In genomic region chr17:49716952-49717351, GRCh38 we compare ENCODE assay signal across 16 cellular contexts. TPM values are rescaled to one million over a fixed set of nuclear protein-coding genes. Genes with fewer than 3 reads are reported as not detected.
A peak's percentile ranks its signal among the peaks of the same experiment; 100 is the strongest.
DNase-seq lines count a peak whose midpoint lies in the region; ATAC-seq and TF ChIP-seq lines count a peak whose summit lies in the region.
"Had no signal": no experiment of that assay in that cellular context is flagged by ENCODE, and none has a peak within 500 bp of the region (broad histone marks: within the 10 kb centered on the region; RNA-seq: fewer than 3 reads in every experiment).

No MANE protein-coding gene starts in this region.

- peaks cover 22% of the 10 kb centered on the region for H3K4me1 ChIP-seq in endocrine pancreas (ENCODE audit: control insufficient read depth, insufficient read depth, low read length)
- H3K4me1 ChIP-seq in suprapubic skin = no peaks in the 10 kb centered on the region
- H3K4me1 ChIP-seq: uterus had no signal

- H3K27ac ChIP-seq in suprapubic skin = no peak overlapping the region
- H3K27ac ChIP-seq: uterus had no signal

- in situ Hi-C loops in GM13976 (cut with MboI; ENCODE audit: low sequenced_read_pairs, unreplicated experiment) = no loop called here

- no peaks in the 10 kb centered on the region for H3K9me3 ChIP-seq in endocrine pancreas (ENCODE audit: control insufficient read depth, low read length)
- no peaks in the 10 kb centered on the region for H3K9me3 ChIP-seq in suprapubic skin
- H3K9me3 ChIP-seq: uterus had no signal

- ATAC-seq in stimulated activated effector memory CD8-positive, alpha-beta T cell treated with anti-CD3 and anti-CD28 coated beads, Interleukin-12 subunit alpha, Interleukin-12 subunit beta, amount 100 ng/mL, for 72 hours = peak; percentile 38
- ATAC-seq in HG02763 (IDR thresholded peaks at IDR 0.05; ENCODE audit: unreplicated experiment) = no peak
- ATAC-seq: HepG2 had no signal

- no peaks in the 10 kb centered on the region for H3K27me3 ChIP-seq in endocrine pancreas (ENCODE audit: control insufficient read depth, insufficient read depth, low read length)
- H3K27me3 ChIP-seq in suprapubic skin = no peaks in the 10 kb centered on the region
- H3K27me3 ChIP-seq: uterus had no signal

- no peaks in the 10 kb centered on the region for H3K27me3 Mint-ChIP-seq in activated T-cell treated with anti-CD3 and anti-CD28 coated beads, Interleukin-2, amount 50 U/mL, for 24 hours
- H3K27me3 Mint-ChIP-seq in IgD-negative memory B cell = no peaks in the 10 kb centered on the region

- H3K36me3 Mint-ChIP-seq in activated T-cell treated with anti-CD3 and anti-CD28 coated beads, Interleukin-2, amount 50 U/mL, for 24 hours (ENCODE audit: low read depth) = peaks cover 86% of the 10 kb centered on the region
- no peaks in the 10 kb centered on the region for H3K36me3 Mint-ChIP-seq in IgD-negative memory B cell
- H3K36me3 Mint-ChIP-seq in stimulated activated effector memory CD8-positive, alpha-beta T cell treated with anti-CD3 and anti-CD28 coated beads, Interleukin-12 subunit alpha, Interleukin-12 subunit beta, amount 100 ng/mL, for 72 hours = peaks cover 98% of the 10 kb centered on the region

- peak overlapping the region; percentile 2 for H3K4me3 ChIP-seq in endocrine pancreas (ENCODE audit: control insufficient read depth, insufficient read depth, low read length)
- H3K4me3 ChIP-seq in suprapubic skin = no peak overlapping the region
- H3K4me3 ChIP-seq: skin epidermis, uterus had no signal

- no peak for DNase-seq in activated T-cell treated with anti-CD3 and anti-CD28 coated beads, Interleukin-2, amount 50 U/mL, for 24 hours
- no peak for DNase-seq in activated T-cell treated with anti-CD3 and anti-CD28 coated beads, Interleukin-2, amount 50 U/mL, for 1 hour
- DNase-seq in stimulated activated effector memory CD8-positive, alpha-beta T cell treated with anti-CD3 and anti-CD28 coated beads, Interleukin-12 subunit alpha, Interleukin-12 subunit beta, amount 100 ng/mL, for 72 hours (ENCODE audit: low spot score in 2 of 2) = peak in 1 of 2 donors; percentile 69
- no peak for DNase-seq in suprapubic skin (ENCODE audit: low spot score in 2 of 2)
- no peak for DNase-seq in GM13976 (ENCODE audit: low spot score)
- DNase-seq: activated gamma-delta T cell treated with Interleukin-2 at 50 U/mL for 16 hours, DMS79, HCEC 1CT, OCI-M1, SHP77 treated with DMSO at 0.1 percent for 48 hours, uterus had no signal

- no peaks in the 10 kb centered on the region for H3K36me3 ChIP-seq in endocrine pancreas (ENCODE audit: control insufficient read depth, insufficient read depth, low read length)
- peaks cover 75% of the 10 kb centered on the region for H3K36me3 ChIP-seq in suprapubic skin
- H3K36me3 ChIP-seq: uterus had no signal

- H3K9me3 Mint-ChIP-seq in activated T-cell treated with anti-CD3 and anti-CD28 coated beads, Interleukin-2, amount 50 U/mL, for 24 hours = no peaks in the 10 kb centered on the region
- no peaks in the 10 kb centered on the region for H3K9me3 Mint-ChIP-seq in IgD-negative memory B cell
- H3K9me3 Mint-ChIP-seq in stimulated activated effector memory CD8-positive, alpha-beta T cell treated with anti-CD3 and anti-CD28 coated beads, Interleukin-12 subunit alpha, Interleukin-12 subunit beta, amount 100 ng/mL, for 72 hours = no peaks in the 10 kb centered on the region

- no peak for TF ChIP-seq POLR2A in suprapubic skin (IDR thresholded peaks at IDR 0.05)

- no peak for TF ChIP-seq CTCF in suprapubic skin (IDR thresholded peaks at IDR 0.05)
- no peak for TF ChIP-seq CTCF in GM13976 (IDR thresholded peaks at IDR 0.05; ENCODE audit: borderline replicate concordance, control extremely low read depth, extremely low read depth, insufficient read depth, missing control alignments)

- no peak overlapping the region for H3K4me3 Mint-ChIP-seq in activated T-cell treated with anti-CD3 and anti-CD28 coated beads, Interleukin-2, amount 50 U/mL, for 24 hours
- H3K4me3 Mint-ChIP-seq in IgD-negative memory B cell = peak overlapping the region in 1 of 4 donors; percentile 53
- peak overlapping the region; percentile 74 for H3K4me3 Mint-ChIP-seq in stimulated activated effector memory CD8-positive, alpha-beta T cell treated with anti-CD3 and anti-CD28 coated beads, Interleukin-12 subunit alpha, Interleukin-12 subunit beta, amount 100 ng/mL, for 72 hours

- H3K27ac Mint-ChIP-seq in activated T-cell treated with anti-CD3 and anti-CD28 coated beads, Interleukin-2, amount 50 U/mL, for 24 hours = peak overlapping the region; percentile 91
- peak overlapping the region in 2 of 3 donors; percentile 84 to 91 for H3K27ac Mint-ChIP-seq in IgD-negative memory B cell
- H3K27ac Mint-ChIP-seq in stimulated activated effector memory CD8-positive, alpha-beta T cell treated with anti-CD3 and anti-CD28 coated beads, Interleukin-12 subunit alpha, Interleukin-12 subunit beta, amount 100 ng/mL, for 72 hours = peak overlapping the region; percentile 99

- TF ChIP-seq EP300 in suprapubic skin (IDR thresholded peaks at IDR 0.05) = no peak

- peaks cover 45% of the 10 kb centered on the region for H3K4me1 Mint-ChIP-seq in activated T-cell treated with anti-CD3 and anti-CD28 coated beads, Interleukin-2, amount 50 U/mL, for 24 hours (ENCODE audit: low read depth)
- H3K4me1 Mint-ChIP-seq in IgD-negative memory B cell = peaks cover 4 to 9% (median 5%) of the 10 kb centered on the region in 3 donors
- peaks cover 48% of the 10 kb centered on the region for H3K4me1 Mint-ChIP-seq in stimulated activated effector memory CD8-positive, alpha-beta T cell treated with anti-CD3 and anti-CD28 coated beads, Interleukin-12 subunit alpha, Interleukin-12 subunit beta, amount 100 ng/mL, for 72 hours

- no peak overlapping the region for H3K9ac ChIP-seq in endocrine pancreas (ENCODE audit: control insufficient read depth, insufficient read depth, low read length)

RNA-seq across cellular contexts. Expression of gene SLC35B1, which starts 9.2 kb away (rescaled TPM):
- 27.7 TPM for polyA plus RNA-seq in IgD-negative memory B cell
- total RNA-seq in suprapubic skin = 10 to 100 TPM; 28.8 to 42.9 (median 37.6) TPM

RNA-seq across cellular contexts. Expression of gene SPOP, which starts 39.1 kb away (rescaled TPM):
- 90.5 TPM for polyA plus RNA-seq in IgD-negative memory B cell
- 10 to 100 TPM; 26.1 to 59.3 (median 41.7) TPM for total RNA-seq in suprapubic skin

RNA-seq across cellular contexts. Expression of gene FAM117A, which starts 47.0 kb away (rescaled TPM):
- polyA plus RNA-seq in IgD-negative memory B cell = 81.6 TPM
- 10 to 100 TPM; 24.2 to 47.3 (median 28.7) TPM for total RNA-seq in suprapubic skin
